17 cellular contexts compared by ENCODE assay signal in genomic region chr7:106504207-106504606, GRCh38.
DNase-seq lines count a peak whose midpoint lies in the region; ATAC-seq and TF ChIP-seq lines count a peak whose summit lies in the region.
"Had no signal": no experiment of that assay in that cellular context is flagged by ENCODE, and none has a peak within 500 bp of the region (broad histone marks: within the 10 kb centered on the region; RNA-seq: fewer than 3 reads in every experiment).

No MANE protein-coding gene starts in this region.

- no peak for TF ChIP-seq CTCF in GM23338 (conservative IDR thresholded peaks at IDR 0.05; ENCODE audit: low read depth in 2 of 2)
- no peak for TF ChIP-seq CTCF in endodermal cell (conservative IDR thresholded peaks at IDR 0.05)

- H3K4me3 ChIP-seq in GM23338, result no peak overlapping the region
- H3K4me3 ChIP-seq in endodermal cell (ENCODE audit: low read length), result peak overlapping the region; percentile 47
- H3K4me3 ChIP-seq: MG63 had no signal

- H3K79me2 ChIP-seq in GM23338 (replicated peaks; ENCODE audit: insufficient read depth), result no peaks in the 10 kb centered on the region

- H3K4me3 Mint-ChIP-seq in activated T-cell treated with anti-CD3 and anti-CD28 coated beads, Interleukin-2, amount 50 U/mL, for 4 hours, result peak overlapping the region; percentile 58
- H3K4me3 Mint-ChIP-seq in GM23338, result no peak overlapping the region
- peak overlapping the region; percentile 51 for H3K4me3 Mint-ChIP-seq in activated T-helper 17 cell treated with anti-CD3 and anti-CD28 coated beads, Interleukin-2, amount 50 U/mL, for 72 hours
- no peak overlapping the region for H3K4me3 Mint-ChIP-seq in endodermal cell
- H3K4me3 Mint-ChIP-seq: CD4-positive, CD25-positive, alpha-beta regulatory T cell had no signal

- H3K36me3 ChIP-seq in GM23338 (ENCODE audit: insufficient read depth), result no peaks in the 10 kb centered on the region
- H3K36me3 ChIP-seq in endodermal cell (ENCODE audit: control insufficient read depth, insufficient read depth, low read length), result no peaks in the 10 kb centered on the region
- H3K36me3 ChIP-seq: MG63 had no signal

- no peaks in the 10 kb centered on the region for H3K27me3 ChIP-seq in GM23338 (ENCODE audit: insufficient read depth)
- no peaks in the 10 kb centered on the region for H3K27me3 ChIP-seq in endodermal cell (ENCODE audit: control insufficient read depth, insufficient read depth, low read length, poor library complexity, severe bottlenecking)
- H3K27me3 ChIP-seq: MG63 had no signal

- H3K36me3 Mint-ChIP-seq in activated T-cell treated with anti-CD3 and anti-CD28 coated beads, Interleukin-2, amount 50 U/mL, for 4 hours (ENCODE audit: insufficient read depth), result no peaks in the 10 kb centered on the region
- no peaks in the 10 kb centered on the region for H3K36me3 Mint-ChIP-seq in GM23338 (ENCODE audit: low read depth)
- no peaks in the 10 kb centered on the region for H3K36me3 Mint-ChIP-seq in activated T-helper 17 cell treated with anti-CD3 and anti-CD28 coated beads, Interleukin-2, amount 50 U/mL, for 72 hours (ENCODE audit: low read depth)
- H3K36me3 Mint-ChIP-seq in endodermal cell (ENCODE audit: low read depth), result no peaks in the 10 kb centered on the region
- H3K36me3 Mint-ChIP-seq: CD4-positive, CD25-positive, alpha-beta regulatory T cell had no signal

- H3F3A ChIP-seq in GM23338 (replicated peaks; ENCODE audit: low read depth), result no peaks in the 10 kb centered on the region

- 94 to 95% methylated on average over 2 to 3 of the region's 3 CpGs for WGBS in endodermal cell (ENCODE audit: insufficient coverage in 1 of 2, insufficient read length in 1 of 2), 2 experiments

- peaks cover 22% of the 10 kb centered on the region for H3K4me1 Mint-ChIP-seq in activated T-cell treated with anti-CD3 and anti-CD28 coated beads, Interleukin-2, amount 50 U/mL, for 4 hours (ENCODE audit: low read depth)
- H3K4me1 Mint-ChIP-seq in GM23338 (no peaks in the 10 kb centered on the region), endodermal cell (peaks cover 10% of the 10 kb centered on the region)
- peaks cover 12% of the 10 kb centered on the region for H3K4me1 Mint-ChIP-seq in activated T-helper 17 cell treated with anti-CD3 and anti-CD28 coated beads, Interleukin-2, amount 50 U/mL, for 72 hours
- H3K4me1 Mint-ChIP-seq: CD4-positive, CD25-positive, alpha-beta regulatory T cell had no signal

- H3K9ac ChIP-seq in endodermal cell (ENCODE audit: extremely low read depth, low read length, poor library complexity, severe bottlenecking), result no peak overlapping the region

- ATAC-seq in activated T-cell treated with anti-CD3 and anti-CD28 coated beads, Interleukin-2, amount 50 U/mL, for 4 hours, result peak in 1 of 2 donors; percentile 15
- no peak for ATAC-seq in GM23338
- ATAC-seq in activated T-helper 17 cell treated with anti-CD3 and anti-CD28 coated beads, Interleukin-2, amount 50 U/mL, for 72 hours (replicated peaks), result peak; percentile 15

- no peak overlapping the region for H3K27ac ChIP-seq in GM23338 (ENCODE audit: low read depth)
- no peak overlapping the region for H3K27ac ChIP-seq in endodermal cell (ENCODE audit: low read depth, low read length)

- DNase-seq in activated T-cell treated with anti-CD3 and anti-CD28 coated beads, Interleukin-2, amount 50 U/mL, for 4 hours, result no peak
- DNase-seq in activated T-cell treated with anti-CD3 and anti-CD28 coated beads, Interleukin-2, amount 50 U/mL, for 48 hours, result no peak
- no peak for DNase-seq in GM23338 (ENCODE audit: low spot score)
- DNase-seq in endodermal cell, result no peak
- no peak for DNase-seq in globus pallidus (ENCODE audit: low spot score)
- no peak for DNase-seq in T-helper 1 cell
- DNase-seq: CD4-positive, CD25-positive, alpha-beta regulatory T cell; COR-L47; DMS79; H7; MG63; NCI-H1048; NCI-H1417 treated with DMSO at 0.1 percent for 48 hours; NCI-H187; NCI-H446; NCI-H526 had no signal

- peak overlapping the region; percentile 63; the same call in 1 of the 2 replicates for H2AFZ ChIP-seq in GM23338

- no peaks in the 10 kb centered on the region for H4K20me1 ChIP-seq in GM23338 (replicated peaks; ENCODE audit: insufficient read depth)

- H3K27ac Mint-ChIP-seq in GM23338, result peak overlapping the region; percentile 88
- H3K27ac Mint-ChIP-seq in activated T-helper 17 cell treated with anti-CD3 and anti-CD28 coated beads, Interleukin-2, amount 50 U/mL, for 72 hours, result peak overlapping the region; percentile 83
- H3K27ac Mint-ChIP-seq in endodermal cell, result no peak overlapping the region
- H3K27ac Mint-ChIP-seq: CD4-positive, CD25-positive, alpha-beta regulatory T cell had no signal

- peaks cover 2% of the 10 kb centered on the region for H3K27me3 Mint-ChIP-seq in activated T-cell treated with anti-CD3 and anti-CD28 coated beads, Interleukin-2, amount 50 U/mL, for 4 hours (ENCODE audit: low read depth)
- H3K27me3 Mint-ChIP-seq in GM23338 (ENCODE audit: insufficient read depth, low read depth, poor library complexity) (peaks cover 3% of the 10 kb centered on the region), endodermal cell (ENCODE audit: insufficient read depth) (no peaks in the 10 kb centered on the region)
- no peaks in the 10 kb centered on the region for H3K27me3 Mint-ChIP-seq in activated T-helper 17 cell treated with anti-CD3 and anti-CD28 coated beads, Interleukin-2, amount 50 U/mL, for 72 hours

- H3K9me3 Mint-ChIP-seq in activated T-cell treated with anti-CD3 and anti-CD28 coated beads, Interleukin-2, amount 50 U/mL, for 4 hours, result no peaks in the 10 kb centered on the region
- H3K9me3 Mint-ChIP-seq in GM23338 (no peaks in the 10 kb centered on the region), endodermal cell (no peaks in the 10 kb centered on the region)
- H3K9me3 Mint-ChIP-seq in activated T-helper 17 cell treated with anti-CD3 and anti-CD28 coated beads, Interleukin-2, amount 50 U/mL, for 72 hours, result peaks cover 6% of the 10 kb centered on the region

- H3K4me2 ChIP-seq in GM23338, result no peak overlapping the region

- H3K4me1 ChIP-seq in GM23338 (ENCODE audit: insufficient read depth) (no peaks in the 10 kb centered on the region), endodermal cell (ENCODE audit: control insufficient read depth, insufficient read depth, low read length) (peaks cover 11% of the 10 kb centered on the region)

- 0 out of 2 replicates have a peak, but pooled peaks cover 3% of the 10 kb centered on the region for H3K9me2 ChIP-seq in GM23338 (ENCODE audit: insufficient read depth)

- peaks cover 8% of the 10 kb centered on the region for H3K9me3 ChIP-seq in endodermal cell (ENCODE audit: control insufficient read depth, low read length)
- H3K9me3 ChIP-seq: MG63 had no signal

TF ChIP-seq in GM23338, 12 proteins besides CTCF, POLR2A, EP300 and RAD21 (continues in another document):
- TF ChIP-seq ZNF114 (CRISPR knock-in tag; IDR thresholded peaks at IDR 0.05), result no peak
- TF ChIP-seq EZH2 (IDR thresholded peaks at IDR 0.05; ENCODE audit: low read depth, unreplicated experiment), result no peak
- no peak for TF ChIP-seq REST (IDR thresholded peaks at IDR 0.05; ENCODE audit: unreplicated experiment)
- TF ChIP-seq CREB1 (CRISPR knock-in tag; IDR thresholded peaks at IDR 0.05; ENCODE audit: low read depth), result no peak
- TF ChIP-seq ETS1 (IDR thresholded peaks at IDR 0.05), result no peak
- TF ChIP-seq JUNB (IDR thresholded peaks at IDR 0.05; ENCODE audit: unreplicated experiment), result no peak
- no peak for TF ChIP-seq ZNF331 (CRISPR knock-in tag; IDR thresholded peaks at IDR 0.05; ENCODE audit: low read depth)
- no peak for TF ChIP-seq EZH2phosphoT487 (IDR thresholded peaks at IDR 0.05; ENCODE audit: unreplicated experiment)
- TF ChIP-seq POLR2AphosphoS5 (IDR thresholded peaks at IDR 0.05; ENCODE audit: low read depth), result no peak
- no peak for TF ChIP-seq STAT1 (IDR thresholded peaks at IDR 0.05; ENCODE audit: unreplicated experiment)

Comparison
In these comparisons a context has a peak if more than half of its experiments do, and no peak if none do; other contexts are left out.
1. H3K4me3 Mint-ChIP-seq: peak in activated T-cell treated with anti-CD3 and anti-CD28 coated beads, Interleukin-2, amount 50 U/mL, for 4 hours (single experiment) and activated T-helper 17 cell treated with anti-CD3 and anti-CD28 coated beads, Interleukin-2, amount 50 U/mL, for 72 hours (single experiment); none in GM23338 (single experiment) and endodermal cell (single experiment).